In the genomic region with DNA sequence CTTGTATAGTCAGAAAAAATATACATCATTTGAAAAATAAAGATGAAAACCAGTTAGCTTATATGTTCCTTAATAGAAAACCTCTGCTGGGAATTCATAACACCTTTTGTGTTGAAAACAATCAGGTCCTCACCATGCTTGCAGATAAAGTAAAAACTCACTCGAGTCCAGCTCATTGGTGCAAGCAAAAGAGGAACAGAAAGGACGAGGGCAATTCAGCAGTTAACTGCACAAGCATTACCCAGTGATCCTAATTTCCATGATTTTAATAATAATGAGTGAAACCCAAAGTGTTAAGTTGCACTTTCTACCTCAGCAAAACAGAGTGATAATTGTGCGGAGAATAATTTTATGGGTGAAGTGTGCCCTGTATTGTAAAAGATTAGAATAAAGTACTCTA, we compare ENCODE assay signal across 24 cellular contexts.
A peak's percentile ranks its signal among the peaks of the same experiment; 100 is the strongest.
DNase-seq lines count a peak whose midpoint lies in the region; ATAC-seq and TF ChIP-seq lines count a peak whose summit lies in the region.
"Had no signal": no experiment of that assay in that cellular context is flagged by ENCODE, and none has a peak within 500 bp of the region (broad histone marks: within the 10 kb centered on the region; RNA-seq: fewer than 3 reads in every experiment).

No MANE protein-coding gene starts in this region.

- no peaks in the 10 kb centered on the region for H3K9me3 Mint-ChIP-seq in activated B cell treated with CpG ODN at 0.5 μM for 24 hours
- H3K9me3 Mint-ChIP-seq in activated T-helper 1 cell treated with anti-CD3 and anti-CD28 coated beads, Interleukin-12 subunit alpha, Interleukin-12 subunit beta, Interleukin-2, Interleukin-4 antibody, amounts not matched to agents 30 ng/mL and 10 ng/mL and 1 ng/mL, durations not matched to agents 14 hours and 24 hours and 36 hours, result no peaks in the 10 kb centered on the region
- H3K9me3 Mint-ChIP-seq: IgD-negative memory B cell; nephron progenitor cell; stimulated activated naive CD8-positive, alpha-beta T cell treated with anti-CD3 and anti-CD28 coated beads, Interleukin-15, amount 100 ng/mL, for 72 hours had no signal

- H3K27ac Mint-ChIP-seq in activated B cell treated with CpG ODN at 0.5 μM for 24 hours, result no peak overlapping the region
- H3K27ac Mint-ChIP-seq in activated T-helper 1 cell treated with anti-CD3 and anti-CD28 coated beads, Interleukin-12 subunit alpha, Interleukin-12 subunit beta, Interleukin-2, Interleukin-4 antibody, amounts not matched to agents 30 ng/mL and 10 ng/mL and 1 ng/mL, durations not matched to agents 14 hours and 24 hours and 36 hours, result no peak overlapping the region
- H3K27ac Mint-ChIP-seq: activated naive CD8-positive, alpha-beta T cell; effector memory CD8-positive, alpha-beta T cell; IgD-negative memory B cell; nephron progenitor cell; stimulated activated naive CD8-positive, alpha-beta T cell treated with anti-CD3 and anti-CD28 coated beads, Interleukin-15, amount 100 ng/mL, for 72 hours had no signal

- no peak for TF ChIP-seq POLR2A in spleen (IDR thresholded peaks at IDR 0.05)

- no peak overlapping the region for H3K4me3 ChIP-seq in spleen
- H3K4me3 ChIP-seq: transverse colon had no signal

- no peaks in the 10 kb centered on the region for H3K9me3 ChIP-seq in spleen
- H3K9me3 ChIP-seq: transverse colon had no signal

- no peaks in the 10 kb centered on the region for H3K36me3 ChIP-seq in spleen
- H3K36me3 ChIP-seq: transverse colon had no signal

- CTCF ChIA-PET in activated B cell treated with CpG ODN at 0.5 μM for 24 hours (lab: Charles Lee), result interaction anchor here (0.9 kb wide), 1 partner anchor 836 kb away, joined by 3 read pairs; no protein-coding TSS in a partner anchor

- no peaks in the 10 kb centered on the region for H3K27me3 ChIP-seq in spleen (replicated peaks in 1 of 7)
- H3K27me3 ChIP-seq: transverse colon had no signal

- H3K27me3 Mint-ChIP-seq in activated B cell treated with CpG ODN at 0.5 μM for 24 hours, result no peaks in the 10 kb centered on the region
- no peaks in the 10 kb centered on the region for H3K27me3 Mint-ChIP-seq in activated T-helper 1 cell treated with anti-CD3 and anti-CD28 coated beads, Interleukin-12 subunit alpha, Interleukin-12 subunit beta, Interleukin-2, Interleukin-4 antibody, amounts not matched to agents 30 ng/mL and 10 ng/mL and 1 ng/mL, durations not matched to agents 14 hours and 24 hours and 36 hours (ENCODE audit: insufficient read depth)
- H3K27me3 Mint-ChIP-seq: activated naive CD8-positive, alpha-beta T cell; effector memory CD8-positive, alpha-beta T cell; stimulated activated naive CD8-positive, alpha-beta T cell treated with anti-CD3 and anti-CD28 coated beads, Interleukin-15, amount 100 ng/mL, for 72 hours had no signal

- DNase-seq in activated B cell treated with CpG ODN at 0.5 μM for 24 hours (no peak), spleen (no peak)
- DNase-seq in stimulated activated CD4-positive, alpha-beta T cell treated with anti-CD3 and anti-CD28 coated beads, Interleukin-2, amount 100 ng/mL, for 48 hours, result no peak
- no peak for DNase-seq in activated T-helper 1 cell treated with anti-CD3 and anti-CD28 coated beads, Interleukin-12 subunit alpha, Interleukin-12 subunit beta, Interleukin-2, Interleukin-4 antibody, amounts not matched to agents 30 ng/mL and 10 ng/mL and 1 ng/mL, durations not matched to agents 14 hours and 24 hours and 36 hours (ENCODE audit: low spot score)
- DNase-seq: activated CD4-positive, alpha-beta T cell treated with anti-CD3 and anti-CD28 coated beads for 1 hour; activated CD8-positive, alpha-beta memory T cell treated with anti-CD3 and anti-CD28 coated beads for 24 hours; activated T-cell treated with anti-CD3 and anti-CD28 coated beads, Interleukin-2, amount 50 U/mL, for 48 hours; DMS79 treated with DMSO at 0.1 percent for 48 hours; effector memory CD8-positive, alpha-beta T cell; left colon; midbrain; NCI-H2171; NCI-H82; nephron progenitor cell; posterior cingulate gyrus; stimulated activated naive CD8-positive, alpha-beta T cell treated with anti-CD3 and anti-CD28 coated beads, Interleukin-15, amount 100 ng/mL, for 72 hours; T1000; transverse colon had no signal

- POLR2A ChIA-PET in activated B cell treated with CpG ODN at 0.5 μM for 24 hours (lab: Charles Lee), result no interaction called here

- H3K4me1 ChIP-seq in spleen, result peaks cover 0 to 7% (median 0%) of the 10 kb centered on the region in 6 donors
- H3K4me1 ChIP-seq: transverse colon had no signal

- no peak overlapping the region for H3K4me3 Mint-ChIP-seq in activated B cell treated with CpG ODN at 0.5 μM for 24 hours
- H3K4me3 Mint-ChIP-seq in activated T-helper 1 cell treated with anti-CD3 and anti-CD28 coated beads, Interleukin-12 subunit alpha, Interleukin-12 subunit beta, Interleukin-2, Interleukin-4 antibody, amounts not matched to agents 30 ng/mL and 10 ng/mL and 1 ng/mL, durations not matched to agents 14 hours and 24 hours and 36 hours, result no peak overlapping the region
- H3K4me3 Mint-ChIP-seq: activated naive CD8-positive, alpha-beta T cell; effector memory CD8-positive, alpha-beta T cell; IgD-negative memory B cell; nephron progenitor cell; stimulated activated naive CD8-positive, alpha-beta T cell treated with anti-CD3 and anti-CD28 coated beads, Interleukin-15, amount 100 ng/mL, for 72 hours had no signal

- no peak overlapping the region for H3K27ac ChIP-seq in spleen
- H3K27ac ChIP-seq: RWPE1, transverse colon had no signal

- intact Hi-C loops in activated B cell treated with CpG ODN at 0.5 μM for 24 hours (cut with micrococcal nuclease), result loop anchor here (5.0 kb wide), 1 partner anchor 839 kb away; a partner anchor contains a TSS
- intact Hi-C loops in spleen (cut with DNase I; ENCODE audit: low total_unique reads), result no loop called here
- intact Hi-C loops in activated T-helper 1 cell treated with anti-CD3 and anti-CD28 coated beads, Interleukin-12 subunit alpha, Interleukin-12 subunit beta, Interleukin-2, Interleukin-4 antibody, amounts not matched to agents 30 ng/mL and 10 ng/mL and 1 ng/mL, durations not matched to agents 14 hours and 24 hours and 36 hours (cut with micrococcal nuclease), result no loop called here

- H3K36me3 Mint-ChIP-seq in activated B cell treated with CpG ODN at 0.5 μM for 24 hours (ENCODE audit: low read depth), result no peaks in the 10 kb centered on the region
- no peaks in the 10 kb centered on the region for H3K36me3 Mint-ChIP-seq in activated T-helper 1 cell treated with anti-CD3 and anti-CD28 coated beads, Interleukin-12 subunit alpha, Interleukin-12 subunit beta, Interleukin-2, Interleukin-4 antibody, amounts not matched to agents 30 ng/mL and 10 ng/mL and 1 ng/mL, durations not matched to agents 14 hours and 24 hours and 36 hours (ENCODE audit: low read depth)
- H3K36me3 Mint-ChIP-seq: activated naive CD8-positive, alpha-beta T cell; IgD-negative memory B cell had no signal

- ATAC-seq in GM18511 (IDR thresholded peaks at IDR 0.05; ENCODE audit: unreplicated experiment) (peak; percentile 78), GM19395 (IDR thresholded peaks at IDR 0.05; ENCODE audit: unreplicated experiment) (peak; percentile 60), HG03558 (IDR thresholded peaks at IDR 0.05; ENCODE audit: extremely low read depth, unreplicated experiment) (peak; percentile 53), activated B cell treated with CpG ODN at 0.5 μM for 24 hours (ENCODE audit: low read depth) (peak; percentile 83)
- ATAC-seq: effector memory CD8-positive, alpha-beta T cell; left colon; stimulated activated naive CD8-positive, alpha-beta T cell treated with anti-CD3 and anti-CD28 coated beads, Interleukin-15, amount 100 ng/mL, for 72 hours had no signal

- WGBS in spleen, 5 donors, result 53 to 63% (median 59%) methylated on average over 3 of the region's 3 CpGs

- TF ChIP-seq CTCF in activated B cell treated with CpG ODN at 0.5 μM for 24 hours (IDR thresholded peaks at IDR 0.05), result no peak
- no peak for TF ChIP-seq CTCF in spleen (IDR thresholded peaks at IDR 0.05 in 8 of 11, conservative IDR thresholded peaks at IDR 0.05 in 3 of 11)

- peaks cover 12% of the 10 kb centered on the region for H3K4me1 Mint-ChIP-seq in activated B cell treated with CpG ODN at 0.5 μM for 24 hours
- no peaks in the 10 kb centered on the region for H3K4me1 Mint-ChIP-seq in activated T-helper 1 cell treated with anti-CD3 and anti-CD28 coated beads, Interleukin-12 subunit alpha, Interleukin-12 subunit beta, Interleukin-2, Interleukin-4 antibody, amounts not matched to agents 30 ng/mL and 10 ng/mL and 1 ng/mL, durations not matched to agents 14 hours and 24 hours and 36 hours (ENCODE audit: low read depth)
- H3K4me1 Mint-ChIP-seq: nephron progenitor cell; stimulated activated naive CD8-positive, alpha-beta T cell treated with anti-CD3 and anti-CD28 coated beads, Interleukin-15, amount 100 ng/mL, for 72 hours had no signal
